1 cellular context compared by ENCODE assay signal in the genomic region with DNA sequence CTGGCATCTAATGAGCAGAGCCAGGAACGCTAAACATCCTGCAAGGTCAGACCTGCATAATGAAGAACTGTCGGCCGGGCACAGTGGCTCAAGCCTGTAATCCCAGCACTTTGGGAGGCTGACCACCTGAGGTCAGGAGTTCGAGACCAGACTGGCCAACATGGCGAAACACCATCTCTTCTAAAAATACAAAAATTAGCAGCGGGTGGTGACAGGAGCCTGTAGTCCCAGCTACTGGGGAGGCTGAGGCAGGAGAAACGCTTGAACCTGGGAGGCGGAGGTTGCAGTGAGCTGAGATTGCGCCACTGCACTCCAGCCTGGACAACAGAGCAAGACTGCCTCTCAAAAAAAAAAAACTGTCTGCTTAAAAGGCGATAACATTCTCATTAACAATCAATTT.
TF ChIP-seq lines count a peak whose summit lies in the region.

No MANE protein-coding gene starts in this region.

TF ChIP-seq in GM12878, 131 proteins besides CTCF, POLR2A, EP300 and RAD21:
- TF ChIP-seq, protein P1, sequence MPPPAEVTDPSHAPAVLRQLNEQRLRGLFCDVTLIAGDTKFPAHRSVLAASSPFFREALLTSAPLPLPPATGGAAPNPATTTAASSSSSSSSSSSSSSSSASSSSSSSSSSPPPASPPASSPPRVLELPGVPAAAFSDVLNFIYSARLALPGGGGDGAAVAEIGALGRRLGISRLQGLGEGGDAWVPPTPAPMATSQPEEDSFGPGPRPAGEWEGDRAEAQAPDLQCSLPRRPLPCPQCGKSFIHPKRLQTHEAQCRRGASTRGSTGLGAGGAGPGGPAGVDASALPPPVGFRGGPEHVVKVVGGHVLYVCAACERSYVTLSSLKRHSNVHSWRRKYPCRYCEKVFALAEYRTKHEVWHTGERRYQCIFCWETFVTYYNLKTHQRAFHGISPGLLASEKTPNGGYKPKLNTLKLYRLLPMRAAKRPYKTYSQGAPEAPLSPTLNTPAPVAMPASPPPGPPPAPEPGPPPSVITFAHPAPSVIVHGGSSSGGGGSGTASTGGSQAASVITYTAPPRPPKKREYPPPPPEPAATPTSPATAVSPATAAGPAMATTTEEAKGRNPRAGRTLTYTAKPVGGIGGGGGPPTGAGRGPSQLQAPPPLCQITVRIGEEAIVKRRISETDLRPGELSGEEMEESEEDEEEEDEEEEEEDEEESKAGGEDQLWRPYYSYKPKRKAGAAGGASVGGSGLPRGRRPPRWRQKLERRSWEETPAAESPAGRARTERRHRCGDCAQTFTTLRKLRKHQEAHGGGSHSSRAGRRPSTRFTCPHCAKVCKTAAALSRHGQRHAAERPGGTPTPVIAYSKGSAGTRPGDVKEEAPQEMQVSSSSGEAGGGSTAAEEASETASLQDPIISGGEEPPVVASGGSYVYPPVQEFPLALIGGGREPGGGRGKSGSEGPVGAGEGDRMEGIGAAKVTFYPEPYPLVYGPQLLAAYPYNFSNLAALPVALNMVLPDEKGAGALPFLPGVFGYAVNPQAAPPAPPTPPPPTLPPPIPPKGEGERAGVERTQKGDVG (CRISPR knock-in tag; IDR thresholded peaks at IDR 0.05): peak; percentile 63; the same call in 1 of the 2 replicates
- TF ChIP-seq, protein P2, sequence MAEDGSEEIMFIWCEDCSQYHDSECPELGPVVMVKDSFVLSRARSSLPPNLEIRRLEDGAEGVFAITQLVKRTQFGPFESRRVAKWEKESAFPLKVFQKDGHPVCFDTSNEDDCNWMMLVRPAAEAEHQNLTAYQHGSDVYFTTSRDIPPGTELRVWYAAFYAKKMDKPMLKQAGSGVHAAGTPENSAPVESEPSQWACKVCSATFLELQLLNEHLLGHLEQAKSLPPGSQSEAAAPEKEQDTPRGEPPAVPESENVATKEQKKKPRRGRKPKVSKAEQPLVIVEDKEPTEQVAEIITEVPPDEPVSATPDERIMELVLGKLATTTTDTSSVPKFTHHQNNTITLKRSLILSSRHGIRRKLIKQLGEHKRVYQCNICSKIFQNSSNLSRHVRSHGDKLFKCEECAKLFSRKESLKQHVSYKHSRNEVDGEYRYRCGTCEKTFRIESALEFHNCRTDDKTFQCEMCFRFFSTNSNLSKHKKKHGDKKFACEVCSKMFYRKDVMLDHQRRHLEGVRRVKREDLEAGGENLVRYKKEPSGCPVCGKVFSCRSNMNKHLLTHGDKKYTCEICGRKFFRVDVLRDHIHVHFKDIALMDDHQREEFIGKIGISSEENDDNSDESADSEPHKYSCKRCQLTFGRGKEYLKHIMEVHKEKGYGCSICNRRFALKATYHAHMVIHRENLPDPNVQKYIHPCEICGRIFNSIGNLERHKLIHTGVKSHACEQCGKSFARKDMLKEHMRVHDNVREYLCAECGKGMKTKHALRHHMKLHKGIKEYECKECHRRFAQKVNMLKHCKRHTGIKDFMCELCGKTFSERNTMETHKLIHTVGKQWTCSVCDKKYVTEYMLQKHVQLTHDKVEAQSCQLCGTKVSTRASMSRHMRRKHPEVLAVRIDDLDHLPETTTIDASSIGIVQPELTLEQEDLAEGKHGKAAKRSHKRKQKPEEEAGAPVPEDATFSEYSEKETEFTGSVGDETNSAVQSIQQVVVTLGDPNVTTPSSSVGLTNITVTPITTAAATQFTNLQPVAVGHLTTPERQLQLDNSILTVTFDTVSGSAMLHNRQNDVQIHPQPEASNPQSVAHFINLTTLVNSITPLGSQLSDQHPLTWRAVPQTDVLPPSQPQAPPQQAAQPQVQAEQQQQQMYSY (CRISPR knock-in tag; IDR thresholded peaks at IDR 0.05): 0 out of 2 replicates have a peak, but pooled peaks have one; percentile 53
